In genomic region chr1:3282656-3283430, GRCh38 we compare ENCODE assay signal across 23 cellular contexts.
"Had no signal": no experiment of that assay in that cellular context is flagged by ENCODE, and none has a peak within 500 bp of the region (broad histone marks: within the 10 kb centered on the region; RNA-seq: fewer than 3 reads in every experiment).

No MANE protein-coding gene starts in this region.

- ATAC-seq: naive thymus-derived CD4-positive, alpha-beta T cell; stimulated activated naive B cell treated with anti-CD40 and anti-IgM and Interleukin-4, amounts not matched to agents 10 μg/mL and 1 μg/mL and 100 μg/mL, for 72 hours had no signal

- H3K27ac Mint-ChIP-seq: activated CD4-positive, alpha-beta memory T cell treated with anti-CD3 and anti-CD28 coated beads, Interleukin-2, amount 10 ng/mL, durations not matched to agents 7 days and 5 days; activated CD4-positive, alpha-beta T cell treated with anti-CD3 and anti-CD28 coated beads, Interleukin-2, amount 10 ng/mL, durations not matched to agents 7 days and 5 days; activated naive CD4-positive, alpha-beta T cell treated with anti-CD3 and anti-CD28 coated beads, Interleukin-2, amount 10 ng/mL, durations not matched to agents 7 days and 5 days; activated naive CD8-positive, alpha-beta T cell treated with anti-CD3 and anti-CD28 coated beads, Interleukin-2, amount 10 ng/mL, durations not matched to agents 7 days and 5 days; activated T-cell treated with anti-CD3 and anti-CD28 coated beads, Interleukin-2, amount 50 U/mL, for 24 hours; dendritic cell treated with granulocyte-macrophage colony-stimulating factor and Interleukin-4, amounts not matched to agents 40 ng/mL and 50 ng/mL, for 4 days; mesothelial cell of epicardium; naive thymus-derived CD4-positive, alpha-beta T cell; stimulated activated naive B cell treated with anti-CD40 and anti-IgM and Interleukin-4, amounts not matched to agents 10 μg/mL and 1 μg/mL and 100 μg/mL, for 72 hours had no signal

- H3K4me1 ChIP-seq: psoas muscle had no signal

- H3K9me3 Mint-ChIP-seq: activated CD4-positive, alpha-beta memory T cell treated with anti-CD3 and anti-CD28 coated beads, Interleukin-2, amount 10 ng/mL, durations not matched to agents 7 days and 5 days; activated CD4-positive, alpha-beta T cell treated with anti-CD3 and anti-CD28 coated beads, Interleukin-2, amount 10 ng/mL, durations not matched to agents 7 days and 5 days; activated naive CD4-positive, alpha-beta T cell treated with anti-CD3 and anti-CD28 coated beads, Interleukin-2, amount 10 ng/mL, durations not matched to agents 7 days and 5 days; activated naive CD8-positive, alpha-beta T cell treated with anti-CD3 and anti-CD28 coated beads, Interleukin-2, amount 10 ng/mL, durations not matched to agents 7 days and 5 days; activated T-cell treated with anti-CD3 and anti-CD28 coated beads, Interleukin-2, amount 50 U/mL, for 24 hours; dendritic cell treated with granulocyte-macrophage colony-stimulating factor and Interleukin-4, amounts not matched to agents 40 ng/mL and 50 ng/mL, for 4 days; mesothelial cell of epicardium; naive thymus-derived CD4-positive, alpha-beta T cell; stimulated activated naive B cell treated with anti-CD40 and anti-IgM and Interleukin-4, amounts not matched to agents 10 μg/mL and 1 μg/mL and 100 μg/mL, for 72 hours had no signal

- H3K36me3 ChIP-seq: esophagus muscularis mucosa, pancreas, stomach had no signal

- H3K27ac ChIP-seq: esophagus muscularis mucosa, pancreas, psoas muscle had no signal

- H3K4me3 ChIP-seq: esophagus muscularis mucosa, pancreas, psoas muscle, stomach had no signal

- H3K27me3 ChIP-seq: pancreas had no signal

- H3K4me1 Mint-ChIP-seq: activated CD4-positive, alpha-beta memory T cell treated with anti-CD3 and anti-CD28 coated beads, Interleukin-2, amount 10 ng/mL, durations not matched to agents 7 days and 5 days; activated CD4-positive, alpha-beta T cell treated with anti-CD3 and anti-CD28 coated beads, Interleukin-2, amount 10 ng/mL, durations not matched to agents 7 days and 5 days; activated naive CD4-positive, alpha-beta T cell treated with anti-CD3 and anti-CD28 coated beads, Interleukin-2, amount 10 ng/mL, durations not matched to agents 7 days and 5 days; activated naive CD8-positive, alpha-beta T cell treated with anti-CD3 and anti-CD28 coated beads, Interleukin-2, amount 10 ng/mL, durations not matched to agents 7 days and 5 days; mesothelial cell of epicardium had no signal

- H3K9me3 ChIP-seq: esophagus muscularis mucosa, pancreas, psoas muscle, stomach had no signal

- H3K4me3 Mint-ChIP-seq: activated CD4-positive, alpha-beta memory T cell treated with anti-CD3 and anti-CD28 coated beads, Interleukin-2, amount 10 ng/mL, durations not matched to agents 7 days and 5 days; activated CD4-positive, alpha-beta T cell treated with anti-CD3 and anti-CD28 coated beads, Interleukin-2, amount 10 ng/mL, durations not matched to agents 7 days and 5 days; activated naive CD4-positive, alpha-beta T cell treated with anti-CD3 and anti-CD28 coated beads, Interleukin-2, amount 10 ng/mL, durations not matched to agents 7 days and 5 days; activated naive CD8-positive, alpha-beta T cell treated with anti-CD3 and anti-CD28 coated beads, Interleukin-2, amount 10 ng/mL, durations not matched to agents 7 days and 5 days; activated T-cell treated with anti-CD3 and anti-CD28 coated beads, Interleukin-2, amount 50 U/mL, for 24 hours; dendritic cell treated with granulocyte-macrophage colony-stimulating factor and Interleukin-4, amounts not matched to agents 40 ng/mL and 50 ng/mL, for 4 days; mesothelial cell of epicardium; naive thymus-derived CD4-positive, alpha-beta T cell; stimulated activated naive B cell treated with anti-CD40 and anti-IgM and Interleukin-4, amounts not matched to agents 10 μg/mL and 1 μg/mL and 100 μg/mL, for 72 hours had no signal

- H3K27me3 Mint-ChIP-seq: activated CD4-positive, alpha-beta memory T cell treated with anti-CD3 and anti-CD28 coated beads, Interleukin-2, amount 10 ng/mL, durations not matched to agents 7 days and 5 days; activated CD4-positive, alpha-beta T cell treated with anti-CD3 and anti-CD28 coated beads, Interleukin-2, amount 10 ng/mL, durations not matched to agents 7 days and 5 days; activated naive CD8-positive, alpha-beta T cell treated with anti-CD3 and anti-CD28 coated beads, Interleukin-2, amount 10 ng/mL, durations not matched to agents 7 days and 5 days had no signal

- DNase-seq: activated CD4-positive, alpha-beta memory T cell treated with anti-CD3 and anti-CD28 coated beads, Interleukin-2, amount 10 ng/mL, durations not matched to agents 7 days and 5 days; activated CD4-positive, alpha-beta T cell treated with anti-CD3 and anti-CD28 coated beads, Interleukin-2, amount 10 ng/mL, durations not matched to agents 7 days and 5 days; activated CD4-positive, CD25-positive, alpha-beta regulatory T cell treated with anti-CD3 and anti-CD28 coated beads, Interleukin-2, amount 50 U/mL, for 72 hours; activated CD8-positive, alpha-beta memory T cell treated with anti-CD3 and anti-CD28 coated beads, Interleukin-2, amount 50 U/mL, for 48 hours; activated gamma-delta T cell; activated naive CD4-positive, alpha-beta T cell treated with anti-CD3 and anti-CD28 coated beads, Interleukin-2, amount 10 ng/mL, durations not matched to agents 7 days and 5 days; activated naive CD8-positive, alpha-beta T cell treated with anti-CD3 and anti-CD28 coated beads, Interleukin-2, amount 10 ng/mL, durations not matched to agents 7 days and 5 days; activated T-cell treated with anti-CD3 and anti-CD28 coated beads, Interleukin-2, amount 50 U/mL, for 24 hours; central memory CD4-positive, alpha-beta T cell; effector CD4-positive, alpha-beta T cell; foreskin melanocyte; naive thymus-derived CD4-positive, alpha-beta T cell; psoas muscle; stimulated activated CD4-positive, alpha-beta T cell treated with anti-CD3 and anti-CD28 coated beads, Interleukin-15, amount 100 ng/mL, for 24 hours; stimulated activated CD4-positive, alpha-beta T cell treated with anti-CD3 and anti-CD28 coated beads, Interleukin-2, amount 100 ng/mL, for 24 hours; stimulated activated naive B cell treated with anti-CD40 and anti-IgM and Interleukin-4, amounts not matched to agents 10 μg/mL and 1 μg/mL and 100 μg/mL, for 72 hours; stomach; T-helper 2 cell; trophoblast cell had no signal

- H3K36me3 Mint-ChIP-seq: activated naive CD4-positive, alpha-beta T cell treated with anti-CD3 and anti-CD28 coated beads, Interleukin-2, amount 10 ng/mL, durations not matched to agents 7 days and 5 days; activated naive CD8-positive, alpha-beta T cell treated with anti-CD3 and anti-CD28 coated beads, Interleukin-2, amount 10 ng/mL, durations not matched to agents 7 days and 5 days; mesothelial cell of epicardium; naive thymus-derived CD4-positive, alpha-beta T cell; stimulated activated naive B cell treated with anti-CD40 and anti-IgM and Interleukin-4, amounts not matched to agents 10 μg/mL and 1 μg/mL and 100 μg/mL, for 72 hours had no signal
